ENCODE assay signal across 9 cellular contexts in genomic region chr7:11667071-11667809, GRCh38.
"Had no signal": no experiment of that assay in that cellular context is flagged by ENCODE, and none has a peak within 500 bp of the region (broad histone marks: within the 10 kb centered on the region; RNA-seq: fewer than 3 reads in every experiment).

No MANE protein-coding gene starts in this region.

- FAIRE-seq: HTR-8/SVneo, K562 had no signal

- H2AFZ ChIP-seq: GM23248 had no signal

- H3K36me3 ChIP-seq: HAP-1 had no signal

- H3K4me3 Mint-ChIP-seq: HFFc6 had no signal

- ATAC-seq: HCT116, K562 had no signal

- H3K4me3 ChIP-seq: GM23248, HAP-1, K562 had no signal

- H3K9me3 ChIP-seq: HAP-1 had no signal

- H3K27ac Mint-ChIP-seq: HFFc6 had no signal

- H3K27ac ChIP-seq: GM23248 had no signal

- DNase-seq: GM23248, GOT3, H7, HFFc6, IMR-90 had no signal
